ENCODE assay signal across 1 cellular context in genomic region chr18:48540329-48541025, GRCh38.
TF ChIP-seq lines count a peak whose summit lies in the region.

No MANE protein-coding gene starts in this region.

TF ChIP-seq in HepG2, 621 proteins besides CTCF, POLR2A, EP300 and RAD21 (continued from another document and continues in another):
- TF ChIP-seq ZBTB49 (CRISPR knock-in tag; IDR thresholded peaks at IDR 0.05; ENCODE audit: borderline replicate concordance): no peak
- TF ChIP-seq FOSL1 (CRISPR knock-in tag; IDR thresholded peaks at IDR 0.05; ENCODE audit: borderline replicate concordance): no peak
- peak; percentile 75; the same call in 1 of the 2 replicates for TF ChIP-seq FOXK1 (CRISPR knock-in tag; IDR thresholded peaks at IDR 0.05; ENCODE audit: borderline replicate concordance, low read depth)
- TF ChIP-seq CC2D1A (CRISPR knock-in tag; IDR thresholded peaks at IDR 0.05): no peak
- no peak for TF ChIP-seq MLLT10 (CRISPR knock-in tag; IDR thresholded peaks at IDR 0.05)
- peak; percentile 89 for TF ChIP-seq MYC (CRISPR knock-in tag; IDR thresholded peaks at IDR 0.05; ENCODE audit: borderline replicate concordance)
- TF ChIP-seq XRCC5 (optimal IDR thresholded peaks at IDR 0.05; ENCODE audit: low read length): no peak
- TF ChIP-seq FOXK2 (IDR thresholded peaks at IDR 0.05): no peak
- TF ChIP-seq SPEN (CRISPR knock-in tag; IDR thresholded peaks at IDR 0.05; ENCODE audit: low read depth): no peak; the same call in 1 of the 2 replicates
- TF ChIP-seq ZBTB39 (CRISPR knock-in tag; IDR thresholded peaks at IDR 0.05): no peak
- TF ChIP-seq HNF4G (IDR thresholded peaks at IDR 0.05; ENCODE audit: borderline replicate concordance, low read depth, low read length): no peak
- no peak for TF ChIP-seq HNF4G (CRISPR knock-in tag; IDR thresholded peaks at IDR 0.05; ENCODE audit: borderline replicate concordance, low read depth)
- TF ChIP-seq ZSCAN21 (CRISPR knock-in tag; IDR thresholded peaks at IDR 0.05; ENCODE audit: borderline replicate concordance): peak; percentile 58; the same call in 1 of the 2 replicates
- no peak; the same call in 1 of the 2 replicates for TF ChIP-seq ZNF556 (CRISPR knock-in tag; IDR thresholded peaks at IDR 0.05; ENCODE audit: borderline replicate concordance)
- TF ChIP-seq ATF3 (CRISPR knock-in tag; IDR thresholded peaks at IDR 0.05): no peak
- no peak for TF ChIP-seq ZMYM4 (CRISPR knock-in tag; IDR thresholded peaks at IDR 0.05)
- TF ChIP-seq ZNF383 (CRISPR knock-in tag; IDR thresholded peaks at IDR 0.05; ENCODE audit: borderline replicate concordance): no peak
- TF ChIP-seq RXRA (CRISPR knock-in tag; IDR thresholded peaks at IDR 0.05): peak; percentile 46; the same call in 1 of the 2 replicates
- TF ChIP-seq CENPBD1 (CRISPR knock-in tag; IDR thresholded peaks at IDR 0.05; ENCODE audit: borderline replicate concordance, low read depth): no peak
- no peak for TF ChIP-seq BCLAF1 (IDR thresholded peaks at IDR 0.05)
- 0 out of 2 replicates have a peak, but pooled peaks have one; percentile 40 for TF ChIP-seq ZNF589 (CRISPR knock-in tag; conservative IDR thresholded peaks at IDR 0.05)
- TF ChIP-seq ZFP36 (IDR thresholded peaks at IDR 0.05; ENCODE audit: borderline replicate concordance, low read depth, low read length, partially characterized antibody): no peak
- TF ChIP-seq PAWR (CRISPR knock-in tag; IDR thresholded peaks at IDR 0.05; ENCODE audit: borderline replicate concordance): 0 out of 2 replicates have a peak, but pooled peaks have one; percentile 24
- TF ChIP-seq SKIL (CRISPR knock-in tag; IDR thresholded peaks at IDR 0.05; ENCODE audit: borderline replicate concordance): peak; percentile 78; the same call in 1 of the 2 replicates
- no peak for TF ChIP-seq JARID2 (CRISPR knock-in tag; IDR thresholded peaks at IDR 0.05; ENCODE audit: insufficient replicate concordance)
- TF ChIP-seq DZIP1 (CRISPR knock-in tag; IDR thresholded peaks at IDR 0.05): no peak
- TF ChIP-seq XBP1 (CRISPR knock-in tag; IDR thresholded peaks at IDR 0.05): no peak
- TF ChIP-seq ZNF646 (CRISPR knock-in tag; IDR thresholded peaks at IDR 0.05): peak; percentile 41; the same call in 1 of the 2 replicates
- peak; percentile 14; the same call in 1 of the 2 replicates for TF ChIP-seq ZNF232 (CRISPR knock-in tag; IDR thresholded peaks at IDR 0.05; ENCODE audit: borderline replicate concordance)
- no peak for TF ChIP-seq TRIM24 (CRISPR knock-in tag; IDR thresholded peaks at IDR 0.05)
- no peak for TF ChIP-seq SOX6 (IDR thresholded peaks at IDR 0.05)
- TF ChIP-seq SOX6 (CRISPR knock-in tag; IDR thresholded peaks at IDR 0.05): peak; percentile 71
- TF ChIP-seq SMYD3 (CRISPR knock-in tag; IDR thresholded peaks at IDR 0.05): no peak
- TF ChIP-seq REPIN1 (CRISPR knock-in tag; IDR thresholded peaks at IDR 0.05; ENCODE audit: borderline replicate concordance, low read depth): no peak
- TF ChIP-seq NFE2L2 (IDR thresholded peaks at IDR 0.05; ENCODE audit: low read length): no peak
- no peak for TF ChIP-seq HOXD1 (CRISPR knock-in tag; IDR thresholded peaks at IDR 0.05)
- no peak for TF ChIP-seq HNF4A (CRISPR knock-in tag; IDR thresholded peaks at IDR 0.05)
- TF ChIP-seq RBAK (CRISPR knock-in tag; IDR thresholded peaks at IDR 0.05): no peak
- no peak for TF ChIP-seq ARID2 (CRISPR knock-in tag; IDR thresholded peaks at IDR 0.05; ENCODE audit: borderline replicate concordance)
- TF ChIP-seq ZNF431 (CRISPR knock-in tag; IDR thresholded peaks at IDR 0.05; ENCODE audit: borderline replicate concordance, low read depth): peak; percentile 56; the same call in 1 of the 2 replicates
- TF ChIP-seq GATAD2A (CRISPR knock-in tag; IDR thresholded peaks at IDR 0.05): peak; percentile 69
- 0 out of 2 replicates have a peak, but pooled peaks have one; percentile 56 for TF ChIP-seq ZNF558 (CRISPR knock-in tag; IDR thresholded peaks at IDR 0.05; ENCODE audit: borderline replicate concordance)
- TF ChIP-seq TOPORS (CRISPR knock-in tag; IDR thresholded peaks at IDR 0.05): no peak
- no peak for TF ChIP-seq ZNF615 (CRISPR knock-in tag; IDR thresholded peaks at IDR 0.05; ENCODE audit: borderline replicate concordance)
